Comparison of ENCODE assay signal across 9 cellular contexts in the genomic region with DNA sequence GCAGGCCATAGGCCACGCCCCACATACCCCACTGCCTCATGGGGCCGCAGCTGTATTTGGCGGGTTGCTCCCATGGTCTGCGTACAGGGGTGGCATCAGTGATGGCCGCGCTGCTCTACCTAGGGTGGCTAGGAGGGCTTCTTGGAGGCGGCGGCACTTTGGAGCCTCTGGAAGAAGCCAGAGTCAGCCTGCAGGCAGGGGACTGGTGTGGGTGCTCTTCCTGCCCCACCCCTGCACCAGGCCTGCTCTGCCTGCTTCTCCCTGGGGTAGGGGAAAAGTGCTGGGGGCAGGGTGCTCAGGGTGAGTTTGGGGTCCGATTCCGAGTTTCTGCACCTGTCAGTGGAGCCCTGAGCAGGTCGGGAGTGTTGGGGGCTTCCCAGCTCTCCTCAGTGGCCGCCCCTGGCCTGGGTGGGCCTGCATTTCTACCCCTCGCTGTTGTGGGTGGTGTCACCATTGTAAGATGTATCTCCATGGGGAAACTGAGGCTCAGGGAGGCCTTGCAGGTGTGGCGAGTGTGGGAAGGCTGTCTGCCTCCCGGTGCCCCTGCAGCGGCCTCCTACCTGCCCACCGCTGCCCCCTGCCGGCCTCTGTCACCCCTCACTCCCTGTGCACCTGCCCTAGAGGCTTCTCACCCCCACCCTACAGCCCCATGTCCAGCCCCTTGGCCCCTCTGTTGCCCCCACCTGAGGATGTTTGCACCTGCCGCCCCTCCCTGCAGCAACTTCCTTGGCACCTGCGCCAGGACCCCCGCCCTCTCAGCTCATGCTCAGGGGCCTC. TPM values are rescaled to one million over a fixed set of nuclear protein-coding genes. Genes with fewer than 3 reads are reported as not detected.
DNase-seq lines count a peak whose midpoint lies in the region; ATAC-seq, FAIRE-seq and TF ChIP-seq lines count a peak whose summit lies in the region.
"Had no signal": no experiment of that assay in that cellular context is flagged by ENCODE, and none has a peak within 500 bp of the region (broad histone marks: within the 10 kb centered on the region; RNA-seq: fewer than 3 reads in every experiment).

No MANE protein-coding gene starts in this region.

- H3K4me3 ChIP-seq in HL-60 (replicated peaks; ENCODE audit: insufficient read depth, low read length) = no peak overlapping the region
- no peak overlapping the region for H3K4me3 ChIP-seq in fibroblast of villous mesenchyme (ENCODE audit: low read depth, low read length)

- intact Hi-C loops in activated CD4-positive, alpha-beta T cell treated with anti-CD3 and anti-CD28 coated beads, Interleukin-2, amount 10 ng/mL, durations not matched to agents 24 days and 14 days (cut with micrococcal nuclease) = loop anchor here (2.0 kb wide), 1 partner anchor 102 kb away; no protein-coding TSS in a partner anchor

- no peak for ATAC-seq in HG02981 (IDR thresholded peaks at IDR 0.05; ENCODE audit: unreplicated experiment)

- no peak overlapping the region for H3K27ac ChIP-seq in HL-60 (replicated peaks)
- H3K27ac ChIP-seq: epithelial cell of prostate had no signal

- no peaks in the 10 kb centered on the region for H3K4me1 Mint-ChIP-seq in activated CD4-positive, alpha-beta T cell treated with anti-CD3 and anti-CD28 coated beads, Interleukin-2, amount 10 ng/mL, durations not matched to agents 24 days and 14 days

- no peak overlapping the region for H3K27ac Mint-ChIP-seq in activated CD4-positive, alpha-beta T cell treated with anti-CD3 and anti-CD28 coated beads, Interleukin-2, amount 10 ng/mL, durations not matched to agents 24 days and 14 days

- peaks cover 2% of the 10 kb centered on the region for H3K27me3 Mint-ChIP-seq in activated CD4-positive, alpha-beta T cell treated with anti-CD3 and anti-CD28 coated beads, Interleukin-2, amount 10 ng/mL, durations not matched to agents 24 days and 14 days

- TF ChIP-seq CTCF in HL-60 (IDR thresholded peaks at IDR 0.05; ENCODE audit: insufficient read depth, low read length) (peak; percentile 4), fibroblast of villous mesenchyme (IDR thresholded peaks at IDR 0.05; ENCODE audit: insufficient read depth, low read depth, low read length) (peak; percentile 28)

- no peak overlapping the region for H3K4me3 Mint-ChIP-seq in activated CD4-positive, alpha-beta T cell treated with anti-CD3 and anti-CD28 coated beads, Interleukin-2, amount 10 ng/mL, durations not matched to agents 24 days and 14 days

- no peaks in the 10 kb centered on the region for H3K9me3 Mint-ChIP-seq in activated CD4-positive, alpha-beta T cell treated with anti-CD3 and anti-CD28 coated beads, Interleukin-2, amount 10 ng/mL, durations not matched to agents 24 days and 14 days

- no peak for FAIRE-seq in GM19239 (lab: Jason Lieb, UNC)

- no peaks in the 10 kb centered on the region for H3K36me3 Mint-ChIP-seq in activated CD4-positive, alpha-beta T cell treated with anti-CD3 and anti-CD28 coated beads, Interleukin-2, amount 10 ng/mL, durations not matched to agents 24 days and 14 days (ENCODE audit: low read depth)

- peaks cover 16% of the 10 kb centered on the region for H3K27me3 ChIP-seq in HL-60 (ENCODE audit: insufficient read depth, poor library complexity, severe bottlenecking)

- DNase-seq in HL-60 (ENCODE audit: low read depth in 1 of 2, low spot score in 1 of 2) = peak in 1 of 2 experiments; percentile 29
- DNase-seq in activated CD4-positive, alpha-beta T cell treated with anti-CD3 and anti-CD28 coated beads, Interleukin-2, amount 10 ng/mL, durations not matched to agents 24 days and 14 days = peak; percentile 83
- DNase-seq in fibroblast of villous mesenchyme (ENCODE audit: low read depth) = no peak
- DNase-seq in stimulated activated CD8-positive, alpha-beta memory T cell treated with anti-CD3 and anti-CD28 coated beads, Interleukin-15, amount 100 ng/mL, for 1 hour (ENCODE audit: low read depth) = peak; percentile 17
- no peak for DNase-seq in COLO829 (ENCODE audit: low spot score)
- DNase-seq in GM19239 (ENCODE audit: insufficient read length, low spot score) = no peak
- no peak for DNase-seq in cerebellum (ENCODE audit: low spot score)

RNA-seq across cellular contexts. Expression of a gene that starts 5.5 kb away (rescaled TPM):
- total RNA-seq in activated CD4-positive, alpha-beta T cell treated with anti-CD3 and anti-CD28 coated beads, Interleukin-2, amount 10 ng/mL, durations not matched to agents 24 days and 14 days = 8.3 and 9.0 TPM in 2 replicates
- 19.4 and 22.5 TPM in 2 replicates for total RNA-seq in fibroblast of villous mesenchyme
- 13.3 TPM for total RNA-seq in cerebellum

RNA-seq across cellular contexts. Expression of a gene that starts 54.1 kb away (rescaled TPM):
- total RNA-seq in activated CD4-positive, alpha-beta T cell treated with anti-CD3 and anti-CD28 coated beads, Interleukin-2, amount 10 ng/mL, durations not matched to agents 24 days and 14 days = 0.07 and 0.21 TPM in 2 replicates
- total RNA-seq in fibroblast of villous mesenchyme = under 0.01 TPM in 1 of 2 replicates, not detected in the other
- 3.9 TPM for total RNA-seq in cerebellum

Comparison
In these comparisons a context has a peak if more than half of its experiments do, and no peak if none do; other contexts are left out.
1. DNase-seq: peak in activated CD4-positive, alpha-beta T cell treated with anti-CD3 and anti-CD28 coated beads, Interleukin-2, amount 10 ng/mL, durations not matched to agents 24 days and 14 days (single experiment) and stimulated activated CD8-positive, alpha-beta memory T cell treated with anti-CD3 and anti-CD28 coated beads, Interleukin-15, amount 100 ng/mL, for 1 hour (single experiment); none in fibroblast of villous mesenchyme (single experiment), COLO829 (single experiment), GM19239 (single experiment) and cerebellum (single experiment).